ENCODE assay signal across 1 cellular context in the genomic region with DNA sequence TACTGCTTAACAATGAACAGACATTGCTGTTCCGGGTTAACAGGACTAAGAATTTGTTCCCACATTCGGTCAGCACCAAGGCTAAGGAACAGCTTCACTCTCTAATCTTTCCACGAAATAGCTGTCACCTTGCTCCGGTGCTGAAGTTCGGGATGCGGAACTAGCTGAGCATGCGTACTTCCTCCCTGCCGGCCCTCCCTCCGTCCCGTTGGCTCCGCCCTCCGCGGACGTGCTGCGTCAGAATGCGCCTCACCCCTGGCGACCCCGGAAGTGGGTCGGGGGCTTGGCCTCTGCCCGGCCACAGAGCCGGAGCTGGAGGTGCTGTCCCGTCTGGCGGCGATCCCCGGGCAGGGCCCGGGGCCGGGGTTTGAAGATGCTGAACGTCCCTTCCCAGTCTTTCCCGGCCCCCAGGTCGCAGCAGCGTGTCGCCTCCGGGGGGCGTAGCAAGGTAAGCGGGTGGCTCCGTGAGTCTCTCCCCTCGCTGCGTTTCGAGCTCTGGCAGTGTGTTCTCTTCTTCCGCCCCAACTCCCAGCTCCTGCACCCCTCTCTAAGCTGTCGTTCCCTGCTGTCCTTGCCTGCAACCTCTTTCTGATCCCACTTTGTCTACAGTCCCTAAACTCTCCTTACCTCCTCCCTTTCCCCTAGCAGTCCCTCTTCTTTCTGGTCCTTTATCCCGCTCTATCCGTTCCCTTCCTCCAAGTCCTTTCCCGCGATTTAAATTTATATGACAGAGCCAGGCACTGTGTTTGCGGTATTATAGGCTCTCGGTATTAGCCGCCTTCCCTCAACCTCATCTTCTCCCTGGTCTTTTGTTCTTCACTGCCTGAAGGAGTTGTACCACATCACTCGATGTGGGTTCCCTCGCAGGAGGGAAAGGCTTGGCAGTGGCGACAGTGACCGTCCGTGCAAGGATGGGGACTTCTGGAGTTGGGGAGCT.
TF ChIP-seq lines count a peak whose summit lies in the region.

A gene with protein sequence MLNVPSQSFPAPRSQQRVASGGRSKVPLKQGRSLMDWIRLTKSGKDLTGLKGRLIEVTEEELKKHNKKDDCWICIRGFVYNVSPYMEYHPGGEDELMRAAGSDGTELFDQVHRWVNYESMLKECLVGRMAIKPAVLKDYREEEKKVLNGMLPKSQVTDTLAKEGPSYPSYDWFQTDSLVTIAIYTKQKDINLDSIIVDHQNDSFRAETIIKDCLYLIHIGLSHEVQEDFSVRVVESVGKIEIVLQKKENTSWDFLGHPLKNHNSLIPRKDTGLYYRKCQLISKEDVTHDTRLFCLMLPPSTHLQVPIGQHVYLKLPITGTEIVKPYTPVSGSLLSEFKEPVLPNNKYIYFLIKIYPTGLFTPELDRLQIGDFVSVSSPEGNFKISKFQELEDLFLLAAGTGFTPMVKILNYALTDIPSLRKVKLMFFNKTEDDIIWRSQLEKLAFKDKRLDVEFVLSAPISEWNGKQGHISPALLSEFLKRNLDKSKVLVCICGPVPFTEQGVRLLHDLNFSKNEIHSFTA (plus strand): TSS at position 280 of the 937 bp plus-strand sequence. CDS start 94 bp downstream, at position 374.

TF ChIP-seq in HepG2, 621 proteins besides CTCF, POLR2A, EP300 and RAD21 (continued from another document and continues in another):
- TF ChIP-seq, protein P1, sequence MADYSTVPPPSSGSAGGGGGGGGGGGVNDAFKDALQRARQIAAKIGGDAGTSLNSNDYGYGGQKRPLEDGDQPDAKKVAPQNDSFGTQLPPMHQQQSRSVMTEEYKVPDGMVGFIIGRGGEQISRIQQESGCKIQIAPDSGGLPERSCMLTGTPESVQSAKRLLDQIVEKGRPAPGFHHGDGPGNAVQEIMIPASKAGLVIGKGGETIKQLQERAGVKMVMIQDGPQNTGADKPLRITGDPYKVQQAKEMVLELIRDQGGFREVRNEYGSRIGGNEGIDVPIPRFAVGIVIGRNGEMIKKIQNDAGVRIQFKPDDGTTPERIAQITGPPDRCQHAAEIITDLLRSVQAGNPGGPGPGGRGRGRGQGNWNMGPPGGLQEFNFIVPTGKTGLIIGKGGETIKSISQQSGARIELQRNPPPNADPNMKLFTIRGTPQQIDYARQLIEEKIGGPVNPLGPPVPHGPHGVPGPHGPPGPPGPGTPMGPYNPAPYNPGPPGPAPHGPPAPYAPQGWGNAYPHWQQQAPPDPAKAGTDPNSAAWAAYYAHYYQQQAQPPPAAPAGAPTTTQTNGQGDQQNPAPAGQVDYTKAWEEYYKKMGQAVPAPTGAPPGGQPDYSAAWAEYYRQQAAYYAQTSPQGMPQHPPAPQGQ (CRISPR knock-in tag; IDR thresholded peaks at IDR 0.05; ENCODE audit: borderline replicate concordance) = no peak
- TF ChIP-seq GABPB1 (CRISPR knock-in tag; IDR thresholded peaks at IDR 0.05) (peak; percentile 95), ZNF121 (CRISPR knock-in tag; IDR thresholded peaks at IDR 0.05) (peak; percentile 51; the same call in 1 of the 2 replicates), MIER3 (CRISPR knock-in tag; IDR thresholded peaks at IDR 0.05; ENCODE audit: borderline replicate concordance) (peak; percentile 94), ATF2 (CRISPR knock-in tag; IDR thresholded peaks at IDR 0.05) (peak; percentile 89; the same call in 1 of the 2 replicates), RXRB (CRISPR knock-in tag; IDR thresholded peaks at IDR 0.05; ENCODE audit: borderline replicate concordance) (peak; percentile 88), ZNF687 (CRISPR knock-in tag; IDR thresholded peaks at IDR 0.05) (peak; percentile 81), NFE2L2 (IDR thresholded peaks at IDR 0.05; ENCODE audit: low read length) (no peak), ZNF382 (CRISPR knock-in tag; IDR thresholded peaks at IDR 0.05; ENCODE audit: borderline replicate concordance) (no peak), ZNF10 (CRISPR knock-in tag; IDR thresholded peaks at IDR 0.05; ENCODE audit: borderline replicate concordance, low read depth) (no peak), JARID2 (CRISPR knock-in tag; IDR thresholded peaks at IDR 0.05; ENCODE audit: insufficient replicate concordance) (peak; percentile 99), SNAI1 (CRISPR knock-in tag; IDR thresholded peaks at IDR 0.05; ENCODE audit: borderline replicate concordance) (no peak), ZNF160 (CRISPR knock-in tag; IDR thresholded peaks at IDR 0.05) (peak; percentile 92; the same call in 1 of the 2 replicates), ATF7-NPFF (CRISPR knock-in tag; IDR thresholded peaks at IDR 0.05; ENCODE audit: low read depth) (peak; percentile 90), DMAP1 (CRISPR knock-in tag; IDR thresholded peaks at IDR 0.05) (no peak), SP1 (IDR thresholded peaks at IDR 0.05) (no peak), SP1 (CRISPR knock-in tag; IDR thresholded peaks at IDR 0.05) (peak; percentile 83), ZSCAN25 (CRISPR knock-in tag; IDR thresholded peaks at IDR 0.05) (peak; percentile 78; the same call in 1 of the 2 replicates), FOSL1 (CRISPR knock-in tag; IDR thresholded peaks at IDR 0.05; ENCODE audit: borderline replicate concordance) (peak; percentile 71; the same call in 1 of the 2 replicates), ZNF552 (CRISPR knock-in tag; IDR thresholded peaks at IDR 0.05; ENCODE audit: borderline replicate concordance) (peak; percentile 66; the same call in 1 of the 2 replicates), DNMT3B (CRISPR knock-in tag; conservative IDR thresholded peaks at IDR 0.05) (peak; percentile 99), HOXA5 (CRISPR knock-in tag; IDR thresholded peaks at IDR 0.05) (peak; percentile 98), ZNF546 (CRISPR knock-in tag; conservative IDR thresholded peaks at IDR 0.05) (peak; percentile 86; the same call in 1 of the 2 replicates), PRDM10 (CRISPR knock-in tag; IDR thresholded peaks at IDR 0.05; ENCODE audit: low read depth) (peak; percentile 90), ZNF674 (CRISPR knock-in tag; IDR thresholded peaks at IDR 0.05; ENCODE audit: low read depth) (no peak), ATF7 (IDR thresholded peaks at IDR 0.05) (no peak), ATF7 (CRISPR knock-in tag; IDR thresholded peaks at IDR 0.05) (no peak), MXD4 (CRISPR knock-in tag; IDR thresholded peaks at IDR 0.05) (peak; percentile 98), CENPX (CRISPR knock-in tag; IDR thresholded peaks at IDR 0.05) (no peak), SRSF1 (optimal IDR thresholded peaks at IDR 0.05; ENCODE audit: low read depth, low read length) (peak; percentile 58), WIZ (CRISPR knock-in tag; IDR thresholded peaks at IDR 0.05) (peak; percentile 99), RNF2 (conservative IDR thresholded peaks at IDR 0.05; ENCODE audit: low read depth) (no peak), ZNF451 (CRISPR knock-in tag; IDR thresholded peaks at IDR 0.05) (peak; percentile 63; the same call in 1 of the 2 replicates)
- TF ChIP-seq, protein P2, sequence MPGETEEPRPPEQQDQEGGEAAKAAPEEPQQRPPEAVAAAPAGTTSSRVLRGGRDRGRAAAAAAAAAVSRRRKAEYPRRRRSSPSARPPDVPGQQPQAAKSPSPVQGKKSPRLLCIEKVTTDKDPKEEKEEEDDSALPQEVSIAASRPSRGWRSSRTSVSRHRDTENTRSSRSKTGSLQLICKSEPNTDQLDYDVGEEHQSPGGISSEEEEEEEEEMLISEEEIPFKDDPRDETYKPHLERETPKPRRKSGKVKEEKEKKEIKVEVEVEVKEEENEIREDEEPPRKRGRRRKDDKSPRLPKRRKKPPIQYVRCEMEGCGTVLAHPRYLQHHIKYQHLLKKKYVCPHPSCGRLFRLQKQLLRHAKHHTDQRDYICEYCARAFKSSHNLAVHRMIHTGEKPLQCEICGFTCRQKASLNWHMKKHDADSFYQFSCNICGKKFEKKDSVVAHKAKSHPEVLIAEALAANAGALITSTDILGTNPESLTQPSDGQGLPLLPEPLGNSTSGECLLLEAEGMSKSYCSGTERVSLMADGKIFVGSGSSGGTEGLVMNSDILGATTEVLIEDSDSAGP (CRISPR knock-in tag; IDR thresholded peaks at IDR 0.05; ENCODE audit: borderline replicate concordance) = peak; percentile 78; the same call in 1 of the 2 replicates
- TF ChIP-seq, protein P3, sequence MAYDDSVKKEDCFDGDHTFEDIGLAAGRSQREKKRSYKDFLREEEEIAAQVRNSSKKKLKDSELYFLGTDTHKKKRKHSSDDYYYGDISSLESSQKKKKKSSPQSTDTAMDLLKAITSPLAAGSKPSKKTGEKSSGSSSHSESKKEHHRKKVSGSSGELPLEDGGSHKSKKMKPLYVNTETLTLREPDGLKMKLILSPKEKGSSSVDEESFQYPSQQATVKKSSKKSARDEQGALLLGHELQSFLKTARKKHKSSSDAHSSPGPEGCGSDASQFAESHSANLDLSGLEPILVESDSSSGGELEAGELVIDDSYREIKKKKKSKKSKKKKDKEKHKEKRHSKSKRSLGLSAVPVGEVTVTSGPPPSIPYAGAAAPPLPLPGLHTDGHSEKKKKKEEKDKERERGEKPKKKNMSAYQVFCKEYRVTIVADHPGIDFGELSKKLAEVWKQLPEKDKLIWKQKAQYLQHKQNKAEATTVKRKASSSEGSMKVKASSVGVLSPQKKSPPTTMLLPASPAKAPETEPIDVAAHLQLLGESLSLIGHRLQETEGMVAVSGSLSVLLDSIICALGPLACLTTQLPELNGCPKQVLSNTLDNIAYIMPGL (CRISPR knock-in tag; IDR thresholded peaks at IDR 0.05; ENCODE audit: borderline replicate concordance in 1 of 2, low read depth in 1 of 2) = peak; percentile 76 to 85
- TF ChIP-seq, protein P4, sequence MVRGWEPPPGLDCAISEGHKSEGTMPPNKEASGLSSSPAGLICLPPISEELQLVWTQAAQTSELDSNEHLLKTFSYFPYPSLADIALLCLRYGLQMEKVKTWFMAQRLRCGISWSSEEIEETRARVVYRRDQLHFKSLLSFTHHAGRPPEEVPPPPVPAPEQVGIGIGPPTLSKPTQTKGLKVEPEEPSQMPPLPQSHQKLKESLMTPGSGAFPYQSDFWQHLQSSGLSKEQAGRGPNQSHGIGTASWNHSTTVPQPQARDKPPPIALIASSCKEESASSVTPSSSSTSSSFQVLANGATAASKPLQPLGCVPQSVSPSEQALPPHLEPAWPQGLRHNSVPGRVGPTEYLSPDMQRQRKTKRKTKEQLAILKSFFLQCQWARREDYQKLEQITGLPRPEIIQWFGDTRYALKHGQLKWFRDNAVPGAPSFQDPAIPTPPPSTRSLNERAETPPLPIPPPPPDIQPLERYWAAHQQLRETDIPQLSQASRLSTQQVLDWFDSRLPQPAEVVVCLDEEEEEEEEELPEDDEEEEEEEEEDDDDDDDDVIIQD (CRISPR knock-in tag; IDR thresholded peaks at IDR 0.05; ENCODE audit: low read depth) = peak; percentile 94
- TF ChIP-seq, protein P5, sequence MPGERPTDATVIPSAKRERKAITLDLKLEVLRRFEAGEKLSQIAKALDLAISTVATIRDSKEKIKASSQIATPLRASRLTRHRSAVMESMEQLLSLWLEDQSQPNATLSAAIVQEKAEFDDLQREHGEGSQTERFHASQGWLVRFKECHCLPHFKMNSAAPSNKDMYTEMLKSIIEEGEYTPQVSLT (CRISPR knock-in tag; IDR thresholded peaks at IDR 0.05; ENCODE audit: borderline replicate concordance, low read depth) = peak; percentile 94
